24 cellular contexts compared by ENCODE assay signal in the genomic region with DNA sequence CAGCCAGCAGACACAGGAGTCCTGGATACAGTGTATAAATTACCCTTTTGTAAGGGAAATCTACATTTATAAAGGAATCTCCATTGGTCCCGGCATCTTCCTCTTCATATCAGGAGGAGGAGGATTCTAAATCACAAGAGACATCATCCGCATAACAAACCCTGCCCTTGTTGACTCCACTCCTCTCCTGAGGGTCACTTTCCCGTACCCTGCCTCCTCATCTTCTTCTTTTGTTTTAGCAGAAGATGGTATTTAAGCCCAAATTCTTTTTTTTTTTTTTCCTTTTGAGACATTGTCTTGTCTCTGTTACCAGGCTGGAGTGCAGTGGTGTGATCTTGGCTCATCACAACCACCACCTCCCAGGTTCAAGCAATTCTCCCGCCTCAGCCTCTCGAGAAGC. TPM values are rescaled to one million over a fixed set of nuclear protein-coding genes. Genes with fewer than 3 reads are reported as not detected.
DNase-seq lines count a peak whose midpoint lies in the region; ATAC-seq and TF ChIP-seq lines count a peak whose summit lies in the region.
"Had no signal": no experiment of that assay in that cellular context is flagged by ENCODE, and none has a peak within 500 bp of the region (broad histone marks: within the 10 kb centered on the region; RNA-seq: fewer than 3 reads in every experiment).

No MANE protein-coding gene starts in this region.

- H3K27ac ChIP-seq in HUES48 (ENCODE audit: low read depth, low read length) = peak overlapping the region; percentile 95
- no peak overlapping the region for H3K27ac ChIP-seq in endodermal cell (ENCODE audit: low read depth, low read length)
- H3K27ac ChIP-seq: BLaER1 had no signal

- H3K27me3 ChIP-seq in HUES48 (ENCODE audit: control insufficient read depth, insufficient read depth, low read length) (no peaks in the 10 kb centered on the region), endodermal cell (ENCODE audit: control insufficient read depth, insufficient read depth, low read length, poor library complexity, severe bottlenecking) (no peaks in the 10 kb centered on the region)
- H3K27me3 ChIP-seq: BLaER1 had no signal

- H3K4me1 Mint-ChIP-seq in endodermal cell = peaks cover 27% of the 10 kb centered on the region

- peak overlapping the region; percentile 70 for H3K27ac Mint-ChIP-seq in endodermal cell

- H3K36me3 ChIP-seq in HUES48 (ENCODE audit: control insufficient read depth, insufficient read depth, low read length) (no peaks in the 10 kb centered on the region), endodermal cell (ENCODE audit: control insufficient read depth, insufficient read depth, low read length) (no peaks in the 10 kb centered on the region)
- H3K36me3 ChIP-seq: BLaER1 had no signal

- peaks cover 9% of the 10 kb centered on the region for H3K9me3 Mint-ChIP-seq in endodermal cell
- H3K9me3 Mint-ChIP-seq: CD4-positive, CD25-positive, alpha-beta regulatory T cell had no signal

- ATAC-seq in HG03025 (IDR thresholded peaks at IDR 0.05; ENCODE audit: low FRiP score, unreplicated experiment) = no peak
- no peak for ATAC-seq in HG02798 (IDR thresholded peaks at IDR 0.05; ENCODE audit: poor library complexity, unreplicated experiment)
- no peak for ATAC-seq in HG02840 (IDR thresholded peaks at IDR 0.05; ENCODE audit: low FRiP score, unreplicated experiment)
- ATAC-seq in GM21529 (IDR thresholded peaks at IDR 0.05; ENCODE audit: unreplicated experiment) = no peak
- ATAC-seq: HepG2, Panc1 had no signal

- H3K9me3 ChIP-seq in HUES48 (ENCODE audit: control insufficient read depth, insufficient read depth, low read length) (no peaks in the 10 kb centered on the region), endodermal cell (ENCODE audit: control insufficient read depth, low read length) (no peaks in the 10 kb centered on the region)
- H3K9me3 ChIP-seq: BLaER1 had no signal

- peaks cover 4% of the 10 kb centered on the region for H3K36me3 Mint-ChIP-seq in endodermal cell (ENCODE audit: low read depth)
- H3K36me3 Mint-ChIP-seq: CD4-positive, CD25-positive, alpha-beta regulatory T cell had no signal

- H3K9ac ChIP-seq in HUES48 (ENCODE audit: low read depth, low read length) (no peak overlapping the region), endodermal cell (ENCODE audit: extremely low read depth, low read length, poor library complexity, severe bottlenecking) (no peak overlapping the region)
- H3K9ac ChIP-seq: BLaER1 had no signal

- no peak for TF ChIP-seq CTCF in endodermal cell (conservative IDR thresholded peaks at IDR 0.05)

- H3K4me1 ChIP-seq in HUES48 (ENCODE audit: control insufficient read depth, insufficient read depth, low read length) = peaks cover 26% of the 10 kb centered on the region
- peaks cover 7% of the 10 kb centered on the region for H3K4me1 ChIP-seq in endodermal cell (ENCODE audit: control insufficient read depth, insufficient read depth, low read length)
- H3K4me1 ChIP-seq: BLaER1 had no signal

- no peaks in the 10 kb centered on the region for H3K27me3 Mint-ChIP-seq in endodermal cell (ENCODE audit: insufficient read depth)
- H3K27me3 Mint-ChIP-seq: CD4-positive, CD25-positive, alpha-beta regulatory T cell had no signal

- WGBS in endodermal cell (ENCODE audit: insufficient coverage in 1 of 2, insufficient read length in 1 of 2), 2 experiments = 87 to 88% methylated on average over 4 to 5 of the region's 5 CpGs

- DNase-seq in ELF-1 (ENCODE audit: low read depth, low spot score) (peak; percentile 62), endodermal cell (no peak), iPS-NIHi11 (ENCODE audit: low spot score) (peak; percentile 59)
- DNase-seq: Karpas-422, NCI-H1092, NCI-H1417 treated with DMSO at 0.1 percent for 48 hours, NCI-H1694 treated with DMSO at 0.1 percent for 48 hours, NCI-H2081 treated with DMSO at 0.1 percent for 48 hours, NCI-H2171, NCI-H226, NCI-H510A, NCI-H69, SHP77 treated with DMSO at 0.1 percent for 48 hours had no signal

- H3K4me3 Mint-ChIP-seq in endodermal cell = no peak overlapping the region

- no peak overlapping the region for H3K4me3 ChIP-seq in HUES48 (ENCODE audit: low read depth, low read length)
- no peak overlapping the region for H3K4me3 ChIP-seq in endodermal cell (ENCODE audit: low read length)
- H3K4me3 ChIP-seq: BLaER1 had no signal

RNA-seq across cellular contexts. Expression of a gene that starts 14.6 kb away (rescaled TPM):
- 10 to 100 TPM; 25.9 to 29.9 TPM for total RNA-seq in endodermal cell
- polyA plus RNA-seq in endodermal cell (2013, experiment 1 of 2) = 18.6 TPM
- 17.6 TPM for polyA plus RNA-seq in endodermal cell (2013, experiment 2 of 2)

RNA-seq across cellular contexts. Expression of a gene that starts 34.3 kb away (rescaled TPM):
- 100 to 1,000 TPM in 1 of 2 donors, 10 to 100 TPM in 1; 34.0 to 186 TPM for total RNA-seq in endodermal cell
- polyA plus RNA-seq in endodermal cell (2013, experiment 1 of 2) = 15.1 TPM
- polyA plus RNA-seq in endodermal cell (2013, experiment 2 of 2) = 15.2 TPM
- total RNA-seq: A172; CD4-positive, CD25-positive, alpha-beta regulatory T cell; H4; HepG2 had no signal
